Comparison of ENCODE assay signal across 11 cellular contexts in the genomic region with DNA sequence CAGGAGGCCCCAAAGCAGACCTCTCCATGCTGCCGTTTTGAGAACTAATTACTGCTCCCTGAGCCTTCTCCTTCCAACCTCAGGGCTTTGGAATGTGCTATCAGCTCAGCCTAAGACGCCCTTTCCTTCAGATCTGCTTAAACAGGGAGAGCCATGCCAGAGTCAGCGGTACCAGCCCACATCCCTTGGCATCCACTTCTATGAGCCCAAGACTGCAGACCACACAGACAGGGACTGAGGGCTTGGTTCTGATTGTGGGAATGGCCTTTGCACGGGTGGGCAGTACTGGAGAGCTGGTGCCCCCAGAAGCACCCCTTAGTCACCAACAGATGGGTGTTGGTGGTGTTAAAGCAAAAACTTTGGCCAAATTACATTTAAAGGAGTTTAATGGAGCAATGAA.
A peak's percentile ranks its signal among the peaks of the same experiment; 100 is the strongest.
DNase-seq lines count a peak whose midpoint lies in the region; ATAC-seq and TF ChIP-seq lines count a peak whose summit lies in the region.
"Had no signal": no experiment of that assay in that cellular context is flagged by ENCODE, and none has a peak within 500 bp of the region (broad histone marks: within the 10 kb centered on the region; RNA-seq: fewer than 3 reads in every experiment).

No MANE protein-coding gene starts in this region.

- no TSS peak for BruUV-seq in IMR-90 (replicated peaks; lab: Mats Ljungman, UMichigan)

- dilution Hi-C loops in IMR-90 (cut with HindIII; ENCODE audit: low sequenced_read_pairs, unreplicated experiment) = no loop called here

- H3K23ac ChIP-seq in IMR-90 (ENCODE audit: low read depth, low read length) = no peak overlapping the region

- H4K8ac ChIP-seq in IMR-90 (ENCODE audit: low read depth in 2 of 2, low read length in 2 of 2) = no peak overlapping the region

- no peak overlapping the region for H4K91ac ChIP-seq in IMR-90 (ENCODE audit: insufficient read depth, low read depth, low read length)

- H3K9me2 ChIP-seq in GM23248 (ENCODE audit: insufficient read depth) = no peaks in the 10 kb centered on the region

- TF ChIP-seq POLR2A in IMR-90 (IDR thresholded peaks at IDR 0.05; ENCODE audit: low read depth, low read length) (no peak), esophagus muscularis mucosa (IDR thresholded peaks at IDR 0.05; ENCODE audit: low read depth) (no peak)

- peak; percentile 24; the same call in 1 of the 2 replicates for ATAC-seq in IMR-90 (ENCODE audit: low read depth)

- DNase-seq in GM23248 (peak; percentile 7), IMR-90 (no peak), esophagus muscularis mucosa (ENCODE audit: extremely low spot score) (peak; percentile 81), NCI-H2029 (lab: John Stamatoyannopoulos, UW) (no peak), NCI-H1694 treated with DMSO at 0.1 percent for 48 hours (lab: John Stamatoyannopoulos, UW) (no peak), globus pallidus (ENCODE audit: low spot score) (no peak)
- DNase-seq: CD4-positive, alpha-beta memory T cell; DMS79 treated with DMSO at 0.1 percent for 48 hours; GF-D8; GOT3 had no signal

- H2BK5ac ChIP-seq in IMR-90 (ENCODE audit: low read depth, low read length, poor library complexity, severe bottlenecking) = no peak overlapping the region

- H3K79me2 ChIP-seq in GM23248 (ENCODE audit: insufficient read depth) = no peaks in the 10 kb centered on the region

- H3K27me3 ChIP-seq in GM23248 (replicated peaks; ENCODE audit: insufficient read depth) (no peaks in the 10 kb centered on the region), IMR-90 (ENCODE audit: control insufficient read depth, insufficient read depth, low read length) (peaks cover 3% of the 10 kb centered on the region; the same call in 1 of the 2 replicates), esophagus muscularis mucosa (peaks cover 0 to 10% (median 0%) of the 10 kb centered on the region in 4 donors)

- WGBS in GM23248 (ENCODE audit: low coverage in 1 of 2, low lambda C conversion rate in 2 of 2, missing lambda C conversion rate in 2 of 2), 2 experiments = 54 to 63% methylated on average over 4 of the region's 4 CpGs
- 0% methylated on average over 1 of the region's 4 CpGs; no CpG with 5 or more reads in 1 of the 2 experiments for WGBS in IMR-90 (ENCODE audit: extremely low coverage in 2 of 2, insufficient read length in 1 of 2), 2 experiments
- 70% methylated on average over 3 of the region's 4 CpGs for WGBS in esophagus muscularis mucosa

- H3K4me3 ChIP-seq in GM23248 (no peak overlapping the region), IMR-90 (ENCODE audit: insufficient read depth, low read depth, low read length) (no peak overlapping the region), esophagus muscularis mucosa (no peak overlapping the region)
- H3K4me3 ChIP-seq: HAP-1 had no signal

- no peak overlapping the region for H2AK5ac ChIP-seq in IMR-90 (ENCODE audit: low read depth, low read length)

- no peak for TF ChIP-seq EP300 in esophagus muscularis mucosa (IDR thresholded peaks at IDR 0.05)

- H3K4me2 ChIP-seq in GM23248 (ENCODE audit: unreplicated experiment) (no peak overlapping the region), IMR-90 (ENCODE audit: low read depth, low read length) (no peak overlapping the region)

- no peak overlapping the region for H4K5ac ChIP-seq in IMR-90 (ENCODE audit: low read depth, low read length)

- H3K18ac ChIP-seq in IMR-90 (ENCODE audit: low read depth, low read length) = no peak overlapping the region

- H3K14ac ChIP-seq in IMR-90 (replicated peaks; ENCODE audit: low read depth, low read length) = no peak overlapping the region

- no peak for TF ChIP-seq RAD21 in IMR-90 (IDR thresholded peaks at IDR 0.05; ENCODE audit: low read length)

- H3K4ac ChIP-seq in IMR-90 (ENCODE audit: low read depth, low read length) = no peak overlapping the region

- H3K9ac ChIP-seq in GM23248 (no peak overlapping the region), IMR-90 (ENCODE audit: low read depth, low read length) (no peak overlapping the region)

- no peak overlapping the region for H2BK20ac ChIP-seq in IMR-90 (ENCODE audit: low read depth, low read length)

- no peak overlapping the region for H2AK9ac ChIP-seq in IMR-90 (replicated peaks; ENCODE audit: low read depth, low read length, poor library complexity)

- H2BK15ac ChIP-seq in IMR-90 (ENCODE audit: low read depth, low read length) = no peak overlapping the region

- TF ChIP-seq CTCF in IMR-90 (conservative IDR thresholded peaks at IDR 0.05; ENCODE audit: low read depth, low read length) (no peak), esophagus muscularis mucosa (IDR thresholded peaks at IDR 0.05) (no peak)

- H3K9me3 ChIP-seq in GM23248 (ENCODE audit: low read depth) (no peaks in the 10 kb centered on the region), IMR-90 (ENCODE audit: control insufficient read depth, insufficient read depth, low read length) (no peaks in the 10 kb centered on the region), esophagus muscularis mucosa (no peaks in the 10 kb centered on the region)
- H3K9me3 ChIP-seq: HAP-1 had no signal

- POLR2A ChIA-PET in IMR-90 (lab: Charles Lee; ENCODE audit: unreplicated experiment) = no interaction called here

- H3K4me1 ChIP-seq in GM23248 (ENCODE audit: insufficient read depth) = peaks cover 20% of the 10 kb centered on the region
- no peaks in the 10 kb centered on the region for H3K4me1 ChIP-seq in IMR-90 (ENCODE audit: control insufficient read depth, insufficient read depth, low read length)
- H3K4me1 ChIP-seq in esophagus muscularis mucosa = no peaks in the 10 kb centered on the region
- H3K4me1 ChIP-seq: HAP-1 had no signal

- in situ Hi-C loops in GM23248 (cut with MboI) = no loop called here
- in situ Hi-C loops in IMR-90 (cut with MboI; ENCODE audit: low sequenced_read_pairs) = no loop called here

- no peaks in the 10 kb centered on the region for H4K20me1 ChIP-seq in GM23248 (ENCODE audit: insufficient read depth)
- H4K20me1 ChIP-seq in IMR-90 (ENCODE audit: insufficient read depth, low read length) = no peaks in the 10 kb centered on the region

- peaks cover 15% of the 10 kb centered on the region for H3F3A ChIP-seq in GM23248 (ENCODE audit: insufficient read depth)

- intact Hi-C loops in IMR-90 (cut with micrococcal nuclease) = no loop called here
- intact Hi-C loops in esophagus muscularis mucosa (cut with DNase I) = no loop called here

- no peaks in the 10 kb centered on the region for H3K79me1 ChIP-seq in IMR-90 (ENCODE audit: low read depth in 1 of 2, low read length in 2 of 2)

- CTCF ChIA-PET in IMR-90 (lab: Yijun Ruan, JAX) = interaction anchor here (1.1 to 2.4 kb wide), 2 partner anchors 62 to 204 kb away, joined by 3 to 6 read pairs; no protein-coding TSS in a partner anchor

- no peak overlapping the region for H2AFZ ChIP-seq in GM23248
- no peak overlapping the region for H2AFZ ChIP-seq in IMR-90 (replicated peaks; ENCODE audit: low read length, poor library complexity)

- no peak overlapping the region for H3K56ac ChIP-seq in IMR-90 (ENCODE audit: extremely low read depth, insufficient read depth, low read length)

- H3K36me3 ChIP-seq in GM23248 (ENCODE audit: low read depth) (no peaks in the 10 kb centered on the region), IMR-90 (ENCODE audit: control insufficient read depth, insufficient read depth, low read length) (no peaks in the 10 kb centered on the region), esophagus muscularis mucosa (no peaks in the 10 kb centered on the region)
- H3K36me3 ChIP-seq: HAP-1 had no signal

- no peaks in the 10 kb centered on the region for H3K9me1 ChIP-seq in IMR-90 (ENCODE audit: insufficient read depth, low read length)

- H3K27ac ChIP-seq in GM23248 (no peak overlapping the region), IMR-90 (ENCODE audit: insufficient read depth, low read length) (no peak overlapping the region), esophagus muscularis mucosa (replicated peaks in 1 of 4) (no peak overlapping the region)

- H2BK120ac ChIP-seq in IMR-90 (ENCODE audit: low read depth, low read length) = no peak overlapping the region

TF ChIP-seq in IMR-90, 13 proteins besides CTCF, POLR2A, EP300 and RAD21:
- TF ChIP-seq MAFK (IDR thresholded peaks at IDR 0.05; ENCODE audit: low read depth, low read length) (no peak), RFX5 (IDR thresholded peaks at IDR 0.05; ENCODE audit: low read depth, low read length) (no peak), BHLHE40 (IDR thresholded peaks at IDR 0.05; ENCODE audit: low read depth, low read length) (no peak), CEBPB (IDR thresholded peaks at IDR 0.05; ENCODE audit: low read depth, low read length) (no peak), FOS (IDR thresholded peaks at IDR 0.05; ENCODE audit: low read depth, low read length) (no peak), NFE2L2 (IDR thresholded peaks at IDR 0.05; ENCODE audit: low read depth, low read length) (no peak), SMC3 (IDR thresholded peaks at IDR 0.05; ENCODE audit: low read depth, low read length) (no peak), MXI1 (IDR thresholded peaks at IDR 0.05; ENCODE audit: borderline replicate concordance, low read depth, low read length) (no peak)
- TF ChIP-seq, protein P1, sequence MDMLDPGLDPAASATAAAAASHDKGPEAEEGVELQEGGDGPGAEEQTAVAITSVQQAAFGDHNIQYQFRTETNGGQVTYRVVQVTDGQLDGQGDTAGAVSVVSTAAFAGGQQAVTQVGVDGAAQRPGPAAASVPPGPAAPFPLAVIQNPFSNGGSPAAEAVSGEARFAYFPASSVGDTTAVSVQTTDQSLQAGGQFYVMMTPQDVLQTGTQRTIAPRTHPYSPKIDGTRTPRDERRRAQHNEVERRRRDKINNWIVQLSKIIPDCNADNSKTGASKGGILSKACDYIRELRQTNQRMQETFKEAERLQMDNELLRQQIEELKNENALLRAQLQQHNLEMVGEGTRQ (IDR thresholded peaks at IDR 0.05; ENCODE audit: low read depth, low read length) = no peak

Comparison
In these comparisons a context has a peak if more than half of its experiments do, and no peak if none do; other contexts are left out.
1. DNase-seq: peak in GM23248 (single experiment) and esophagus muscularis mucosa (single experiment); none in IMR-90 (single experiment), NCI-H2029 (single experiment), NCI-H1694 treated with DMSO at 0.1 percent for 48 hours (single experiment) and globus pallidus (single experiment).